Comparison of ENCODE assay signal across 18 cellular contexts in genomic region chr6:75813476-75814250, GRCh38.
A peak's percentile ranks its signal among the peaks of the same experiment; 100 is the strongest.
DNase-seq lines count a peak whose midpoint lies in the region; ATAC-seq, FAIRE-seq and TF ChIP-seq lines count a peak whose summit lies in the region.
"Had no signal": no experiment of that assay in that cellular context is flagged by ENCODE, and none has a peak within 500 bp of the region (broad histone marks: within the 10 kb centered on the region; RNA-seq: fewer than 3 reads in every experiment).

No MANE protein-coding gene starts in this region.

- H2BK120ac ChIP-seq in neuronal stem cell (ENCODE audit: low read depth, low read length), result no peak overlapping the region

- H3K4me2 ChIP-seq in GM23338, result no peak overlapping the region
- no peak overlapping the region for H3K4me2 ChIP-seq in neuronal stem cell (ENCODE audit: insufficient read depth, low read length, poor library complexity, severe bottlenecking)

- no peak overlapping the region for H3K4me3 Mint-ChIP-seq in GM23338

- no peaks in the 10 kb centered on the region for H3K79me2 ChIP-seq in GM23338 (replicated peaks; ENCODE audit: insufficient read depth)

- TF ChIP-seq CTCF in GM23338 (conservative IDR thresholded peaks at IDR 0.05; ENCODE audit: low read depth in 2 of 2), result no peak
- TF ChIP-seq CTCF in bronchial epithelial cell (IDR thresholded peaks at IDR 0.05; ENCODE audit: insufficient read depth, low read length, severe bottlenecking), result no peak

- H3K4me1 ChIP-seq in GM23338 (ENCODE audit: insufficient read depth), result no peaks in the 10 kb centered on the region
- H3K4me1 ChIP-seq in neuronal stem cell (ENCODE audit: control insufficient read depth in 2 of 2, insufficient read depth in 1 of 2, low read depth in 1 of 2, low read length in 2 of 2), result no peaks in the 10 kb centered on the region

- no peak overlapping the region for H2AFZ ChIP-seq in GM23338
- no peak overlapping the region for H2AFZ ChIP-seq in neuronal stem cell (ENCODE audit: low read length)

- peaks cover 2% of the 10 kb centered on the region for H3K27me3 Mint-ChIP-seq in GM23338 (ENCODE audit: insufficient read depth, low read depth, poor library complexity)

- no peak for DNase-seq in GM23338 (ENCODE audit: low spot score)
- DNase-seq in bronchial epithelial cell (ENCODE audit: low read depth), result peak; percentile 52
- peak; percentile 17 for DNase-seq in foreskin melanocyte
- DNase-seq in neuronal stem cell (ENCODE audit: low spot score), result no peak
- no peak for DNase-seq in Right ventricle myocardium inferior (ENCODE audit: missing footprints)
- no peak for DNase-seq in NCI-H1092 treated with DMSO at 0.1 percent for 48 hours (lab: John Stamatoyannopoulos, UW)
- no peak for DNase-seq in frontal cortex (ENCODE audit: low spot score in 2 of 2)
- DNase-seq: COR-L47, DMS53, NCI-H2107, NCI-H345, NCI-H69, SHP77 had no signal

- peak; percentile 57 for ATAC-seq in GM23338
- no peak for ATAC-seq in GM18519 (IDR thresholded peaks at IDR 0.05; ENCODE audit: low FRiP score, unreplicated experiment)
- no peak for ATAC-seq in Right ventricle myocardium inferior
- ATAC-seq: K562 had no signal

- peaks cover 4% of the 10 kb centered on the region for H3K36me3 Mint-ChIP-seq in GM23338 (ENCODE audit: low read depth)

- H3K14ac ChIP-seq in neuronal stem cell (ENCODE audit: low read length), result no peak overlapping the region

- no peaks in the 10 kb centered on the region for H3K9me3 ChIP-seq in neuronal stem cell (replicated peaks in 1 of 2; ENCODE audit: control insufficient read depth in 2 of 2, insufficient read depth in 1 of 2, low read depth in 1 of 2, low read length in 2 of 2)

- H3K27me3 ChIP-seq in GM23338 (ENCODE audit: insufficient read depth) (no peaks in the 10 kb centered on the region), bronchial epithelial cell (ENCODE audit: control insufficient read depth, insufficient read depth, low read length) (no peaks in the 10 kb centered on the region), neuronal stem cell (ENCODE audit: control insufficient read depth in 3 of 3, insufficient read depth in 3 of 3, low read depth in 1 of 3, low read length in 3 of 3) (no peaks in the 10 kb centered on the region)

- H2BK15ac ChIP-seq in neuronal stem cell (ENCODE audit: low read length), result no peak overlapping the region

- H4K91ac ChIP-seq in neuronal stem cell (ENCODE audit: low read depth, low read length, poor library complexity), result no peak overlapping the region

- intact Hi-C loops in Right ventricle myocardium inferior (cut with DNase I), result no loop called here

- H3K9me3 Mint-ChIP-seq in GM23338, result no peaks in the 10 kb centered on the region; the same call in 2 of the 3 replicates

- H3K9ac ChIP-seq in neuronal stem cell (ENCODE audit: low read depth, low read length, poor library complexity), result no peak overlapping the region

- no peaks in the 10 kb centered on the region for H3K36me3 ChIP-seq in GM23338 (ENCODE audit: insufficient read depth)
- peaks cover 3% of the 10 kb centered on the region for H3K36me3 ChIP-seq in bronchial epithelial cell (ENCODE audit: control insufficient read depth, insufficient read depth, low read length)
- H3K36me3 ChIP-seq in neuronal stem cell (replicated peaks in 1 of 2; ENCODE audit: control insufficient read depth in 2 of 2, insufficient read depth in 2 of 2, low read length in 2 of 2), result peaks cover 0 to 4% of the 10 kb centered on the region in 2 donors

- no peak for FAIRE-seq in bronchial epithelial cell (lab: Jason Lieb, UNC)
- no peak for FAIRE-seq in frontal cortex (lab: Jason Lieb, UNC)
- FAIRE-seq: A204.1, K562 had no signal

- no CpG with 5 or more reads among the region's 8 CpGs for whole genome bisulfite sequencing in neuronal stem cell (ENCODE audit: extremely low coverage in 2 of 2, insufficient read length in 2 of 2, insufficient replicate concordance in 1 of 2), 2 donors

- H3F3A ChIP-seq in GM23338 (replicated peaks; ENCODE audit: low read depth), result no peaks in the 10 kb centered on the region

- H3K27ac Mint-ChIP-seq in GM23338, result 0 out of 2 replicates have a peak overlapping the region, but pooled peaks have one; percentile 8

- H2BK12ac ChIP-seq in neuronal stem cell (ENCODE audit: low read length), result no peak overlapping the region

- H4K20me1 ChIP-seq in GM23338 (replicated peaks; ENCODE audit: insufficient read depth), result no peaks in the 10 kb centered on the region

- no peaks in the 10 kb centered on the region for H3K9me2 ChIP-seq in GM23338 (ENCODE audit: insufficient read depth)

- peaks cover 10% of the 10 kb centered on the region for H3K4me1 Mint-ChIP-seq in GM23338

- no peak overlapping the region for H2AK5ac ChIP-seq in neuronal stem cell (ENCODE audit: low read depth, low read length)

- H3K4ac ChIP-seq in neuronal stem cell (ENCODE audit: low read length), result no peak overlapping the region

- no peaks in the 10 kb centered on the region for H3K79me1 ChIP-seq in neuronal stem cell (ENCODE audit: low read depth, low read length)

- H3K18ac ChIP-seq in neuronal stem cell (ENCODE audit: low read length), result peak overlapping the region; percentile 13

- no peak overlapping the region for H4K8ac ChIP-seq in neuronal stem cell (ENCODE audit: low read depth, low read length)

- no peak overlapping the region for H2BK5ac ChIP-seq in neuronal stem cell (ENCODE audit: low read length)

- H3K27ac ChIP-seq in GM23338 (ENCODE audit: low read depth) (no peak overlapping the region), neuronal stem cell (replicated peaks; ENCODE audit: low read length) (no peak overlapping the region)
- H3K27ac ChIP-seq: C4-2B, HL-60 had no signal

- H3K23ac ChIP-seq in neuronal stem cell (ENCODE audit: low read depth, low read length, poor library complexity), result no peak overlapping the region

- no peak overlapping the region for H3K4me3 ChIP-seq in GM23338
- H3K4me3 ChIP-seq in bronchial epithelial cell (ENCODE audit: low read depth, low read length), result no peak overlapping the region
- no peak overlapping the region for H3K4me3 ChIP-seq in neuronal stem cell (ENCODE audit: low read length in 2 of 2)
- H3K4me3 ChIP-seq: K562 had no signal

TF ChIP-seq in GM23338, 12 proteins besides CTCF, POLR2A, EP300 and RAD21:
- TF ChIP-seq ZNF114 (CRISPR knock-in tag; IDR thresholded peaks at IDR 0.05) (no peak), ZNF331 (CRISPR knock-in tag; IDR thresholded peaks at IDR 0.05; ENCODE audit: low read depth) (no peak), NANOG (IDR thresholded peaks at IDR 0.05; ENCODE audit: borderline replicate concordance) (no peak), REST (IDR thresholded peaks at IDR 0.05; ENCODE audit: unreplicated experiment) (no peak), EZH2 (IDR thresholded peaks at IDR 0.05; ENCODE audit: low read depth, unreplicated experiment) (no peak), POLR2AphosphoS5 (IDR thresholded peaks at IDR 0.05; ENCODE audit: low read depth) (no peak), CREB1 (CRISPR knock-in tag; IDR thresholded peaks at IDR 0.05; ENCODE audit: low read depth) (no peak)

Comparison
In these comparisons a context has a peak if more than half of its experiments do, and no peak if none do; other contexts are left out.
1. DNase-seq: peak in bronchial epithelial cell (single experiment) and foreskin melanocyte (single experiment); none in GM23338 (single experiment), neuronal stem cell (single experiment), Right ventricle myocardium inferior (single experiment), NCI-H1092 treated with DMSO at 0.1 percent for 48 hours (single experiment) and frontal cortex (0 of 2).